In the genomic region with DNA sequence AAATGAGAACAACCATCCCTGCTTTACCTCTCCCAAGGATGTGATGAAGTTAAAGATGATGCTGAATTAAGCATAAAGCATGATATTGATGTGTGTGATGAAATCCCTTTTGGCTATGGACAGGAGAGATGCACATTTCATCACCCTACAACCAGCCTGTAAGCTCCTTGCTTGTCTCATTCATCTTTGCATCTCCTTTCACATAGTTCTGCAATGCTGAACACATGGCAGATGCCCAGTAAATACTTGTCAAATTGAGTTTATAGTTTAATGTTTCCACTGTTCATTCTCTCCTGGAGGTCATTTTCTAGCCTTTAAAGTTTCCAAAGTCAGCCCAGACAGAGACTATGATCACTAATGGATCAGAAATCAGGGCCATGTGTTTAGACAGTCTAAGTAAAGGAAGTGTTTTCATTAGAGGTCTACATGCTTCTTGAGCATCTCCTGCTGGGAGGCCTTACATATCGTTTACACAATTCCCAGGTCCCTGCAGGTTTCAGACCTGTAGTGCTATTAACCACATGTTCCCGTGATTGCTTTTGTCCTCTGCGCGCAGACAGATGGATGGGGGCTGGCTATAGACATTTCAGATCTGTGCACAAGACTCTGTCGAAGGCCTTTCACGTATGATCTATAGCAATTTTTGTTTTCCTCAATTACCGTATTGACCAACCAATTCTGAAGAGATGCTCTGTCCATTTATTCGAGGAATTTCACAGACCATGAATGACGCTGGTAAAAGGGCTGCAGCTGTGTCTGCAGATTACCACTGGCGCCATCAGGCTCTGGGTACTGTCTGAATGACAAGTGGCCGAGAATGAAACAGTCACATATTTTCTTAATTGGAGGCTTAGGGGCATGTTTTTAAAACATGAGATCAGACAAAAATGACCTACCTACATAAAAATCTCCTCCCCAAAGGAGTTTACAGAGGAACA, we compare ENCODE assay signal across 14 cellular contexts. TPM values are rescaled to one million over a fixed set of nuclear protein-coding genes. Genes with fewer than 3 reads are reported as not detected.
DNase-seq lines count a peak whose midpoint lies in the region; ATAC-seq, FAIRE-seq and TF ChIP-seq lines count a peak whose summit lies in the region.
"Had no signal": no experiment of that assay in that cellular context is flagged by ENCODE, and none has a peak within 500 bp of the region (broad histone marks: within the 10 kb centered on the region; RNA-seq: fewer than 3 reads in every experiment).

No MANE protein-coding gene starts in this region.

- peak; percentile 65 for FAIRE-seq in GM12891 (lab: Jason Lieb, UNC)
- FAIRE-seq: endothelial cell of umbilical vein had no signal

- H3K27ac ChIP-seq in mesodermal cell (ENCODE audit: low read depth, low read length, severe bottlenecking): peak overlapping the region; percentile 87
- H3K27ac ChIP-seq: heart left ventricle, SJSA1, tibial artery had no signal

- H3K36me3 ChIP-seq in mesodermal cell (ENCODE audit: control insufficient read depth, insufficient read depth, low read length): no peaks in the 10 kb centered on the region
- H3K36me3 ChIP-seq: tibial artery had no signal

- no peak for TF ChIP-seq POLR2A in GM12891 (IDR thresholded peaks at IDR 0.05; ENCODE audit: low read depth, low read length)

- H3K4me3 ChIP-seq in mesodermal cell (ENCODE audit: extremely low read depth, insufficient read depth, low read length, poor library complexity, severe bottlenecking): no peak overlapping the region
- H3K4me3 ChIP-seq: heart left ventricle, SJSA1, tibial artery had no signal

- H3K9me3 ChIP-seq in mesodermal cell (ENCODE audit: control insufficient read depth, low read length): no peaks in the 10 kb centered on the region
- H3K9me3 ChIP-seq: heart left ventricle, SJSA1, tibial artery had no signal

- H3K4me1 ChIP-seq in mesodermal cell (ENCODE audit: control insufficient read depth, insufficient read depth, low read length, poor library complexity, severe bottlenecking): peaks cover 2% of the 10 kb centered on the region
- H3K4me1 ChIP-seq: SJSA1, tibial artery had no signal

- ATAC-seq in HG02642 (IDR thresholded peaks at IDR 0.05; ENCODE audit: poor library complexity, unreplicated experiment) (no peak), GM21619 (IDR thresholded peaks at IDR 0.05; ENCODE audit: unreplicated experiment) (no peak), GM21526 (IDR thresholded peaks at IDR 0.05; ENCODE audit: low FRiP score, unreplicated experiment) (no peak), GM21528 (IDR thresholded peaks at IDR 0.05; ENCODE audit: low FRiP score, unreplicated experiment) (no peak)
- ATAC-seq: heart left ventricle had no signal

- 83 to 89% methylated on average over 10 to 11 of the region's 11 CpGs for WGBS in mesodermal cell (ENCODE audit: insufficient coverage in 2 of 2), 2 experiments

- DNase-seq in GM12891 (ENCODE audit: insufficient read length, low spot score): no peak
- peak; percentile 63 to 70 for DNase-seq in NCI-H187 (lab: John Stamatoyannopoulos, UW)
- peak; percentile 92 for DNase-seq in SK-N-DZ (ENCODE audit: low spot score)
- DNase-seq: heart left ventricle, HFFc6, NCI-H1436, tibial artery had no signal

TF ChIP-seq in GM12891, 5 proteins besides CTCF, POLR2A, EP300 and RAD21:
- TF ChIP-seq SPI1 (IDR thresholded peaks at IDR 0.05; ENCODE audit: low read depth, low read length) (no peak), TAF1 (IDR thresholded peaks at IDR 0.05; ENCODE audit: low read depth, low read length) (no peak), POU2F2 (IDR thresholded peaks at IDR 0.05; ENCODE audit: low read depth, low read length) (no peak), PAX5 (IDR thresholded peaks at IDR 0.05; ENCODE audit: insufficient read depth, low read length, severe bottlenecking) (no peak), POLR2AphosphoS5 (IDR thresholded peaks at IDR 0.05; ENCODE audit: low read depth, low read length) (no peak)

RNA-seq across cellular contexts. Expression of gene CKMT2, which starts 49.0 kb away (rescaled TPM):
- not detected for polyA plus RNA-seq in GM12891 (2012; ENCODE audit: low read depth, missing spikeins)
- polyA plus RNA-seq in SK-N-DZ (2014; cell fraction: cytosol; rRNA removed): not detected in 2 replicates
- polyA plus RNA-seq in SK-N-DZ (2014; cell fraction: nucleus; rRNA removed): not detected in 2 replicates
- polyA plus RNA-seq in mesodermal cell (2013, experiment 1 of 2): not detected
- polyA plus RNA-seq in mesodermal cell (2013, experiment 2 of 2): not detected
- polyA plus RNA-seq: endothelial cell of umbilical vein had no signal
